21 cellular contexts compared by ENCODE assay signal in the genomic region with DNA sequence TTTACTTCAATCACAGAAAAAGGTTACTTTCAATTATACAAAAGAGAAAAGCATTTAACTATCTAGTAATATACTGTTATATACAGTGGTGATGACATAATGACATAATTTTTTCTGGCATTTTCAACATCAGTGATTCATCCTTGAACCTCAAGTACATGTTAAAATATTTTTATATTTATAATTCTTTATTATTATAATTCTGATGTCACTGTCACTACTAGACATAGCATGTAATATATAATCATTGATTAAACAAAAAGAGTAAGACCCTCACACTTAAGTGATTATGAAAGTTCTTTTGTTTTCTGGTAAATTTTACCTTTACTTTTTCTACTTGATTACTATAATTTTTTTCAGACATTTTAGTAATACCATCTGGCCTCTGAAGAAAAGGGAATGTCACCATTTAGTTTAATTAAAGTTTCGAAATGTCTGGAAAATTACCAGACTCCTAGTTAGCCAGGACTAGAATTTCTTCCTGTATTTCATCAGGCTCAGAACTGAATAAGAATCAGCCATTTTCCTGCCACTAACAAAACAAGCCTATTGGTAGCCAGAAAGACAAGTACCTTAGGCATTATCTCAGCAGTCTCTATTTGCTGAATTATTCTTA.
DNase-seq lines count a peak whose midpoint lies in the region; ATAC-seq and TF ChIP-seq lines count a peak whose summit lies in the region.
"Had no signal": no experiment of that assay in that cellular context is flagged by ENCODE, and none has a peak within 500 bp of the region (broad histone marks: within the 10 kb centered on the region; RNA-seq: fewer than 3 reads in every experiment).

No MANE protein-coding gene starts in this region.

- TF ChIP-seq CTCF in left ventricle myocardium inferior (IDR thresholded peaks at IDR 0.05; ENCODE audit: borderline replicate concordance) (no peak), IMR-90 (conservative IDR thresholded peaks at IDR 0.05; ENCODE audit: low read depth, low read length) (no peak), gastrocnemius medialis (IDR thresholded peaks at IDR 0.05 in 4 of 5, conservative IDR thresholded peaks at IDR 0.05 in 1 of 5) (no peak)

- H3K9ac ChIP-seq in IMR-90 (ENCODE audit: low read depth, low read length): no peak overlapping the region

- no peak for TF ChIP-seq RAD21 in IMR-90 (IDR thresholded peaks at IDR 0.05; ENCODE audit: low read length)

- H3K4me1 ChIP-seq in left ventricle myocardium inferior (peaks cover 98% of the 10 kb centered on the region), IMR-90 (ENCODE audit: control insufficient read depth, insufficient read depth, low read length) (peaks cover 9% of the 10 kb centered on the region), gastrocnemius medialis (peaks cover 79 to 90% of the 10 kb centered on the region in 2 donors)

- POLR2A ChIA-PET in IMR-90 (lab: Charles Lee; ENCODE audit: unreplicated experiment): no interaction called here

- H3K4me3 ChIP-seq in left ventricle myocardium inferior (no peak overlapping the region), IMR-90 (ENCODE audit: insufficient read depth, low read depth, low read length) (no peak overlapping the region), gastrocnemius medialis (no peak overlapping the region)
- H3K4me3 ChIP-seq: suprapubic skin had no signal

- H3K23ac ChIP-seq in IMR-90 (ENCODE audit: low read depth, low read length): no peak overlapping the region

- no peaks in the 10 kb centered on the region for H4K20me1 ChIP-seq in IMR-90 (ENCODE audit: insufficient read depth, low read length)

- no peaks in the 10 kb centered on the region for H3K9me3 ChIP-seq in left ventricle myocardium inferior (replicated peaks)
- H3K9me3 ChIP-seq in IMR-90 (ENCODE audit: control insufficient read depth, insufficient read depth, low read length): no peaks in the 10 kb centered on the region
- no peaks in the 10 kb centered on the region for H3K9me3 ChIP-seq in gastrocnemius medialis
- H3K9me3 ChIP-seq: suprapubic skin had no signal

- H4K8ac ChIP-seq in IMR-90 (ENCODE audit: low read depth in 2 of 2, low read length in 2 of 2): no peak overlapping the region

- H3K36me3 ChIP-seq in left ventricle myocardium inferior: no peaks in the 10 kb centered on the region
- H3K36me3 ChIP-seq in IMR-90 (ENCODE audit: control insufficient read depth, insufficient read depth, low read length): no peaks in the 10 kb centered on the region
- H3K36me3 ChIP-seq in gastrocnemius medialis: no peaks in the 10 kb centered on the region
- H3K36me3 ChIP-seq: suprapubic skin had no signal

- no peak overlapping the region for H2BK5ac ChIP-seq in IMR-90 (ENCODE audit: low read depth, low read length, poor library complexity, severe bottlenecking)

- CTCF ChIA-PET in IMR-90 (lab: Yijun Ruan, JAX): no interaction called here

- H3K9me1 ChIP-seq in IMR-90 (ENCODE audit: insufficient read depth, low read length): no peaks in the 10 kb centered on the region

- no peak overlapping the region for H4K91ac ChIP-seq in IMR-90 (ENCODE audit: insufficient read depth, low read depth, low read length)

- H2BK20ac ChIP-seq in IMR-90 (ENCODE audit: low read depth, low read length): no peak overlapping the region

- TF ChIP-seq POLR2A in IMR-90 (IDR thresholded peaks at IDR 0.05; ENCODE audit: low read depth, low read length) (no peak), gastrocnemius medialis (IDR thresholded peaks at IDR 0.05) (no peak)

- no peaks in the 10 kb centered on the region for H3K79me1 ChIP-seq in IMR-90 (ENCODE audit: low read depth in 1 of 2, low read length in 2 of 2)

- no peak overlapping the region for H4K5ac ChIP-seq in IMR-90 (ENCODE audit: low read depth, low read length)

- H3K56ac ChIP-seq in IMR-90 (ENCODE audit: extremely low read depth, insufficient read depth, low read length): no peak overlapping the region

- BruUV-seq in IMR-90 (replicated peaks; lab: Mats Ljungman, UMichigan): no TSS peak

- H3K18ac ChIP-seq in IMR-90 (ENCODE audit: low read depth, low read length): peak overlapping the region; percentile 24; the same call in 1 of the 2 replicates

- no peak overlapping the region for H2AK9ac ChIP-seq in IMR-90 (replicated peaks; ENCODE audit: low read depth, low read length, poor library complexity)

- H3K27me3 ChIP-seq in left ventricle myocardium inferior (ENCODE audit: low read depth) (no peaks in the 10 kb centered on the region), IMR-90 (ENCODE audit: control insufficient read depth, insufficient read depth, low read length) (no peaks in the 10 kb centered on the region), gastrocnemius medialis (no peaks in the 10 kb centered on the region)
- H3K27me3 ChIP-seq: suprapubic skin had no signal

- no peak overlapping the region for H3K4ac ChIP-seq in IMR-90 (ENCODE audit: low read depth, low read length)

- H2AFZ ChIP-seq in IMR-90 (replicated peaks; ENCODE audit: low read length, poor library complexity): no peak overlapping the region

- H3K27ac ChIP-seq in left ventricle myocardium inferior (replicated peaks) (peak overlapping the region; percentile 16), IMR-90 (ENCODE audit: insufficient read depth, low read length) (no peak overlapping the region), gastrocnemius medialis (peak overlapping the region; percentile 67 to 76 (median 72))
- H3K27ac ChIP-seq: suprapubic skin, VCaP had no signal

- no peak overlapping the region for H3K14ac ChIP-seq in IMR-90 (replicated peaks; ENCODE audit: low read depth, low read length)

- intact Hi-C loops in left ventricle myocardium inferior (cut with micrococcal nuclease): loop anchor here (10.0 kb wide), 1 partner anchor 73 kb away; a partner anchor contains a TSS
- intact Hi-C loops in Right ventricle myocardium inferior (cut with DNase I): loop anchor here (5.0 kb wide), 1 partner anchor 70 kb away; a partner anchor contains a TSS
- intact Hi-C loops in IMR-90 (cut with micrococcal nuclease): no loop called here
- intact Hi-C loops in gastrocnemius medialis (cut with DNase I; ENCODE audit: low total_unique reads): loop anchor here (5.0 kb wide), 1 partner anchor 55 kb away; no protein-coding TSS in a partner anchor

- ATAC-seq in Right ventricle myocardium inferior: no peak
- peak; percentile 54 for ATAC-seq in IMR-90 (ENCODE audit: low read depth)
- ATAC-seq in gastrocnemius medialis: peak in 1 of 2 donors; percentile 9
- ATAC-seq in HG03469 (IDR thresholded peaks at IDR 0.05; ENCODE audit: unreplicated experiment): no peak
- ATAC-seq in HG02798 (IDR thresholded peaks at IDR 0.05; ENCODE audit: poor library complexity, unreplicated experiment): no peak

- no peak overlapping the region for H3K4me2 ChIP-seq in IMR-90 (ENCODE audit: low read depth, low read length)

- no peak overlapping the region for H2BK120ac ChIP-seq in IMR-90 (ENCODE audit: low read depth, low read length)

- DNase-seq in left ventricle myocardium inferior (no peak), Right ventricle myocardium inferior (ENCODE audit: missing footprints) (no peak), IMR-90 (peak; percentile 65), fibroblast of peridontal ligament (ENCODE audit: extremely low read depth) (peak; percentile 62), gastrocnemius medialis (no peak), midbrain (lab: John Stamatoyannopoulos, UW) (no peak)
- DNase-seq: activated CD4-positive, alpha-beta T cell treated with anti-CD3 and anti-CD28 coated beads, Interleukin-2, amount 10 ng/mL, durations not matched to agents 7 days and 5 days; activated gamma-delta T cell; activated naive CD8-positive, alpha-beta T cell treated with anti-CD3 and anti-CD28 coated beads, Interleukin-2, amount 10 ng/mL, durations not matched to agents 7 days and 5 days; activated T-cell treated with anti-CD3 and anti-CD28 coated beads, Interleukin-2, amount 50 U/mL, for 24 hours; foreskin melanocyte; NCI-H1092 treated with DMSO at 0.1 percent for 48 hours; NCI-H1930; NCI-H82; OCI-M1; posterior cingulate gyrus; stimulated activated naive CD4-positive, alpha-beta T cell had no signal

- no CpG with 5 or more reads among the region's 1 CpG for WGBS in IMR-90 (ENCODE audit: extremely low coverage in 2 of 2, insufficient read length in 1 of 2), 2 experiments

- H2BK15ac ChIP-seq in IMR-90 (ENCODE audit: low read depth, low read length): no peak overlapping the region

- in situ Hi-C loops in IMR-90 (cut with MboI; ENCODE audit: low sequenced_read_pairs) (no loop called here), gastrocnemius medialis (cut with MboI; ENCODE audit: low sequenced_read_pairs in 4 of 4) (no loop called here)

- dilution Hi-C loops in IMR-90 (cut with HindIII; ENCODE audit: low sequenced_read_pairs, unreplicated experiment): no loop called here

- H2AK5ac ChIP-seq in IMR-90 (ENCODE audit: low read depth, low read length): no peak overlapping the region

TF ChIP-seq in IMR-90, 13 proteins besides CTCF, POLR2A, EP300 and RAD21:
- TF ChIP-seq SMC3 (IDR thresholded peaks at IDR 0.05; ENCODE audit: low read depth, low read length) (no peak), MAFK (IDR thresholded peaks at IDR 0.05; ENCODE audit: low read depth, low read length) (no peak), MAZ (IDR thresholded peaks at IDR 0.05; ENCODE audit: borderline replicate concordance, low read depth, low read length) (no peak), CHD1 (IDR thresholded peaks at IDR 0.05; ENCODE audit: low read depth, low read length) (no peak), FOS (IDR thresholded peaks at IDR 0.05; ENCODE audit: low read depth, low read length) (no peak), CEBPB (IDR thresholded peaks at IDR 0.05; ENCODE audit: low read depth, low read length) (no peak), RFX5 (IDR thresholded peaks at IDR 0.05; ENCODE audit: low read depth, low read length) (no peak)

Comparison
In these comparisons a context has a peak if more than half of its experiments do, and no peak if none do; other contexts are left out.
1. DNase-seq: peak in IMR-90 (single experiment) and fibroblast of peridontal ligament (single experiment); none in left ventricle myocardium inferior (single experiment), Right ventricle myocardium inferior (single experiment), gastrocnemius medialis (0 of 2) and midbrain (single experiment).